In the genomic region with DNA sequence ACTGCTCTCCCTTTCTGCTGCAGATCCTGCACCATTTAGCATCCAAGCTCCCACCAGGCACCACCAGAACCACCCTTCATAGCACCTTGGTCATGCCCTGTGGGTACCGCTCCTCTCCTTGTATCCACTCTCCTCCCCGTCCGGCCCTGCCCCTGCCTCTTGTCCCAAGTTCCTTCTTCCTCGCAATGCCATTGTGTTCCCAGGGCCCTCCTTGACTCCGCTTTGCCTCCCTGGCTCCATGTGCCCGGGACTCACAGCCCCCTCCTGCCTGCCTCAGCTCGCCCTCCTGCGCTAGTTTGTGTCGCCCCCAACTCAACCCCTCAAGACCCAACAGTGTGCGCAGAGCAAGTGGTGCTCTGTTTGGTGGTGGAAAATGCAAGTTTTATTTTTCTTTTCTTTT, we compare ENCODE assay signal across 18 cellular contexts.
"Had no signal": no experiment of that assay in that cellular context is flagged by ENCODE, and none has a peak within 500 bp of the region (broad histone marks: within the 10 kb centered on the region; RNA-seq: fewer than 3 reads in every experiment).

No MANE protein-coding gene starts in this region.

- ATAC-seq: gastrocnemius medialis, heart right ventricle, left lung, right cardiac atrium had no signal

- H3K4me2 ChIP-seq: smooth muscle cell had no signal

- DNase-seq: activated CD4-positive, alpha-beta T cell treated with anti-CD3 and anti-CD28 coated beads for 1 hour; activated CD8-positive, alpha-beta memory T cell treated with anti-CD3 and anti-CD28 coated beads for 24 hours; activated effector memory CD4-positive, alpha-beta T cell treated with Interleukin-2 at 50 U/mL for 16 hours; colonic mucosa; effector CD4-positive, alpha-beta T cell; gastrocnemius medialis; heart right ventricle; islet precursor cell; left lung; SHP77 treated with DMSO at 0.1 percent for 48 hours; stimulated activated CD4-positive, alpha-beta T cell treated with anti-CD3 and anti-CD28 coated beads, Interleukin-1b, Interleukin-23, amount 100 ng/mL, for 48 hours; stimulated activated naive CD4-positive, alpha-beta T cell treated with Interleukin-2 at 50 U/mL for 16 hours; testis had no signal

- H3K9me3 ChIP-seq: ascending aorta, colonic mucosa, gastrocnemius medialis, heart right ventricle, left lung, neutrophil, testis had no signal

- H3K4me3 ChIP-seq: ascending aorta, colonic mucosa, gastrocnemius medialis, heart right ventricle, left lung, smooth muscle cell, testis had no signal

- H3K36me3 ChIP-seq: colonic mucosa, gastrocnemius medialis had no signal

- H3K27ac Mint-ChIP-seq: activated naive CD8-positive, alpha-beta T cell had no signal

- H3K27me3 Mint-ChIP-seq: activated naive CD8-positive, alpha-beta T cell had no signal

- H3K4me1 ChIP-seq: colonic mucosa had no signal

- H3K27me3 ChIP-seq: ascending aorta, colonic mucosa, gastrocnemius medialis, heart right ventricle, left lung, neutrophil, testis had no signal

- H3K27ac ChIP-seq: ascending aorta, colonic mucosa, gastrocnemius medialis, heart right ventricle, left lung, neutrophil, testis had no signal

- H3K4me3 Mint-ChIP-seq: activated naive CD8-positive, alpha-beta T cell had no signal
